13 cellular contexts compared by ENCODE assay signal in genomic region chr7:101804087-101804631, GRCh38. TPM values are rescaled to one million over a fixed set of nuclear protein-coding genes. Genes with fewer than 3 reads are reported as not detected.
DNase-seq lines count a peak whose midpoint lies in the region; ATAC-seq and TF ChIP-seq lines count a peak whose summit lies in the region.
"Had no signal": no experiment of that assay in that cellular context is flagged by ENCODE, and none has a peak within 500 bp of the region (broad histone marks: within the 10 kb centered on the region; RNA-seq: fewer than 3 reads in every experiment).

No MANE protein-coding gene starts in this region.

- no peak for TF ChIP-seq POLR2A in thyroid gland (IDR thresholded peaks at IDR 0.05)

- DNase-seq in stimulated activated CD4-positive, alpha-beta T cell treated with anti-CD3 and anti-CD28 coated beads, Interleukin-15, amount 100 ng/mL, for 24 hours, result peak; percentile 12
- no peak for DNase-seq in stimulated activated CD4-positive, alpha-beta T cell treated with anti-CD3 and anti-CD28 coated beads, Interleukin-4, amount 100 ng/mL, for 4 hours
- peak; percentile 75 for DNase-seq in activated CD4-positive, alpha-beta T cell treated with anti-CD3 and anti-CD28 coated beads, Interleukin-2, amount 10 ng/mL, durations not matched to agents 24 days and 14 days
- peak; percentile 35 to 37 for DNase-seq in thyroid gland
- no peak for DNase-seq in NCI-H2029 (lab: John Stamatoyannopoulos, UW)
- DNase-seq in activated CD8-positive, alpha-beta memory T cell treated with anti-CD3 and anti-CD28 coated beads, Interleukin-2, amount 50 U/mL, for 48 hours, result no peak
- DNase-seq: activated B cell treated with CpG ODN at 0.5 μM for 24 hours, BE2C, NCI-H2171 treated with DMSO at 0.1 percent for 48 hours, right cardiac atrium had no signal

- ATAC-seq in GM21717 (IDR thresholded peaks at IDR 0.05; ENCODE audit: unreplicated experiment), result no peak

- TF ChIP-seq CTCF in thyroid gland (IDR thresholded peaks at IDR 0.05), result no peak

- intact Hi-C loops in activated CD4-positive, alpha-beta T cell treated with anti-CD3 and anti-CD28 coated beads, Interleukin-2, amount 10 ng/mL, durations not matched to agents 24 days and 14 days (cut with micrococcal nuclease), result no loop called here
- intact Hi-C loops in thyroid gland (cut with DNase I), result loop anchor here (10.0 kb wide), 1 partner anchor 259 kb away; no protein-coding TSS in a partner anchor

- no peaks in the 10 kb centered on the region for H3K9me3 ChIP-seq in iPS-15b (ENCODE audit: control insufficient read depth, insufficient read depth, low read length)
- no peaks in the 10 kb centered on the region for H3K9me3 ChIP-seq in thyroid gland
- H3K9me3 ChIP-seq: BE2C, vagina had no signal

- H3K36me3 ChIP-seq in iPS-15b (ENCODE audit: control insufficient read depth, insufficient read depth, low read length) (no peaks in the 10 kb centered on the region), thyroid gland (no peaks in the 10 kb centered on the region)
- H3K36me3 ChIP-seq: BE2C, vagina had no signal

- H3K27ac Mint-ChIP-seq in activated CD4-positive, alpha-beta T cell treated with anti-CD3 and anti-CD28 coated beads, Interleukin-2, amount 10 ng/mL, durations not matched to agents 24 days and 14 days, result no peak overlapping the region
- H3K27ac Mint-ChIP-seq: activated B cell treated with CpG ODN at 0.5 μM for 24 hours had no signal

- H3K4me1 ChIP-seq in iPS-15b (ENCODE audit: control insufficient read depth, insufficient read depth, low read length), result peaks cover 5% of the 10 kb centered on the region
- H3K4me1 ChIP-seq in thyroid gland, result peaks cover 9% of the 10 kb centered on the region in 2 donors
- H3K4me1 ChIP-seq: BE2C had no signal

- WGBS in thyroid gland, 2 donors, result 4 to 5% methylated on average over 10 of the region's 10 CpGs

- H3K4me3 ChIP-seq in iPS-15b (ENCODE audit: low read depth, low read length), result peak overlapping the region; percentile 35
- no peak overlapping the region for H3K4me3 ChIP-seq in thyroid gland (replicated peaks in 1 of 3)
- H3K4me3 ChIP-seq: vagina had no signal

- H3K4me1 Mint-ChIP-seq in activated CD4-positive, alpha-beta T cell treated with anti-CD3 and anti-CD28 coated beads, Interleukin-2, amount 10 ng/mL, durations not matched to agents 24 days and 14 days, result peaks cover 12% of the 10 kb centered on the region

- no peak overlapping the region for H3K9ac ChIP-seq in iPS-15b (ENCODE audit: low read depth, low read length)

- H3K27me3 ChIP-seq in iPS-15b (ENCODE audit: control insufficient read depth, insufficient read depth, low read length), result peaks cover 20% of the 10 kb centered on the region
- H3K27me3 ChIP-seq in thyroid gland, result no peaks in the 10 kb centered on the region
- H3K27me3 ChIP-seq: vagina had no signal

- H3K27me3 Mint-ChIP-seq in activated CD4-positive, alpha-beta T cell treated with anti-CD3 and anti-CD28 coated beads, Interleukin-2, amount 10 ng/mL, durations not matched to agents 24 days and 14 days, result peaks cover 30% of the 10 kb centered on the region

- no peaks in the 10 kb centered on the region for H3K36me3 Mint-ChIP-seq in activated CD4-positive, alpha-beta T cell treated with anti-CD3 and anti-CD28 coated beads, Interleukin-2, amount 10 ng/mL, durations not matched to agents 24 days and 14 days (ENCODE audit: low read depth)

- H3K9me3 Mint-ChIP-seq in activated CD4-positive, alpha-beta T cell treated with anti-CD3 and anti-CD28 coated beads, Interleukin-2, amount 10 ng/mL, durations not matched to agents 24 days and 14 days, result no peaks in the 10 kb centered on the region
- H3K9me3 Mint-ChIP-seq: activated B cell treated with CpG ODN at 0.5 μM for 24 hours had no signal

- H3K27ac ChIP-seq in thyroid gland, result no peak overlapping the region
- H3K27ac ChIP-seq: vagina had no signal

- peak overlapping the region; percentile 36 for H3K4me3 Mint-ChIP-seq in activated CD4-positive, alpha-beta T cell treated with anti-CD3 and anti-CD28 coated beads, Interleukin-2, amount 10 ng/mL, durations not matched to agents 24 days and 14 days
- H3K4me3 Mint-ChIP-seq: activated B cell treated with CpG ODN at 0.5 μM for 24 hours had no signal

RNA-seq across cellular contexts. Expression of gene CUX1, which starts 13.3 kb away (rescaled TPM):
- 25.7 and 31.5 TPM in 2 replicates for total RNA-seq in activated CD4-positive, alpha-beta T cell treated with anti-CD3 and anti-CD28 coated beads, Interleukin-2, amount 10 ng/mL, durations not matched to agents 24 days and 14 days
- 100 to 1,000 TPM in 3 of 4 donors, 10 to 100 TPM in 1; 93.8 to 156 (median 112) TPM for total RNA-seq in thyroid gland

Comparison
In these comparisons a context has a peak if more than half of its experiments do, and no peak if none do; other contexts are left out.
1. DNase-seq: peak in stimulated activated CD4-positive, alpha-beta T cell treated with anti-CD3 and anti-CD28 coated beads, Interleukin-15, amount 100 ng/mL, for 24 hours (single experiment), activated CD4-positive, alpha-beta T cell treated with anti-CD3 and anti-CD28 coated beads, Interleukin-2, amount 10 ng/mL, durations not matched to agents 24 days and 14 days (single experiment) and thyroid gland (2 of 2); none in stimulated activated CD4-positive, alpha-beta T cell treated with anti-CD3 and anti-CD28 coated beads, Interleukin-4, amount 100 ng/mL, for 4 hours (0 of 2), NCI-H2029 (single experiment) and activated CD8-positive, alpha-beta memory T cell treated with anti-CD3 and anti-CD28 coated beads, Interleukin-2, amount 50 U/mL, for 48 hours (single experiment).